Comparison of ENCODE assay signal across 8 cellular contexts in genomic region chr1:183636783-183637182, GRCh38. TPM values are rescaled to one million over a fixed set of nuclear protein-coding genes. Genes with fewer than 3 reads are reported as not detected.
DNase-seq lines count a peak whose midpoint lies in the region; ATAC-seq and TF ChIP-seq lines count a peak whose summit lies in the region.

No MANE protein-coding gene starts in this region.

- no peaks in the 10 kb centered on the region for H3K36me3 ChIP-seq in CD8-positive, alpha-beta T cell (ENCODE audit: insufficient read depth, low read length)
- peaks cover 2% of the 10 kb centered on the region; the same call in 1 of the 2 replicates for H3K36me3 ChIP-seq in IMR-90 (ENCODE audit: control insufficient read depth, insufficient read depth, low read length)
- H3K36me3 ChIP-seq in colonic mucosa, result no peaks in the 10 kb centered on the region

- H2BK5ac ChIP-seq in IMR-90 (ENCODE audit: low read depth, low read length, poor library complexity, severe bottlenecking), result no peak overlapping the region

- no peaks in the 10 kb centered on the region for H3K27me3 ChIP-seq in CD8-positive, alpha-beta T cell (ENCODE audit: insufficient read depth, low read length)
- H3K27me3 ChIP-seq in IMR-90 (ENCODE audit: control insufficient read depth, insufficient read depth, low read length) (no peaks in the 10 kb centered on the region), colonic mucosa (no peaks in the 10 kb centered on the region)

- in situ Hi-C loops in IMR-90 (cut with MboI; ENCODE audit: low sequenced_read_pairs), result no loop called here

- peaks cover 3% of the 10 kb centered on the region; the same call in 1 of the 2 replicates for H4K20me1 ChIP-seq in IMR-90 (ENCODE audit: insufficient read depth, low read length)

- no peak overlapping the region for H3K27ac ChIP-seq in CD8-positive, alpha-beta T cell (ENCODE audit: low read depth, low read length)
- H3K27ac ChIP-seq in IMR-90 (ENCODE audit: insufficient read depth, low read length) (no peak overlapping the region), colonic mucosa (no peak overlapping the region)

- DNase-seq in CD8-positive, alpha-beta T cell, result no peak
- DNase-seq in IMR-90 (no peak), SW 1271 (lab: John Stamatoyannopoulos, UW) (no peak), colonic mucosa (no peak)
- no peak for DNase-seq in naive thymus-derived CD8-positive, alpha-beta T cell

- TF ChIP-seq RAD21 in IMR-90 (IDR thresholded peaks at IDR 0.05; ENCODE audit: low read length), result no peak

- ATAC-seq in CD8-positive, alpha-beta T cell, result no peak
- ATAC-seq in IMR-90 (ENCODE audit: low read depth), result no peak
- ATAC-seq in naive thymus-derived CD8-positive, alpha-beta T cell, result no peak
- ATAC-seq in GM21390 (IDR thresholded peaks at IDR 0.05; ENCODE audit: unreplicated experiment), result no peak
- ATAC-seq in GM21447 (IDR thresholded peaks at IDR 0.05; ENCODE audit: unreplicated experiment), result no peak

- H4K8ac ChIP-seq in IMR-90 (ENCODE audit: low read depth in 2 of 2, low read length in 2 of 2), result no peak overlapping the region

- peak overlapping the region; percentile 100 for H3K4me3 Mint-ChIP-seq in CD8-positive, alpha-beta T cell
- H3K4me3 Mint-ChIP-seq in brain, result peak overlapping the region; percentile 99 to 100 (median 100)
- peak overlapping the region; percentile 99 to 100 (median 100) for H3K4me3 Mint-ChIP-seq in naive thymus-derived CD8-positive, alpha-beta T cell

- H2AK9ac ChIP-seq in IMR-90 (replicated peaks; ENCODE audit: low read depth, low read length, poor library complexity), result no peak overlapping the region

- no peak for TF ChIP-seq POLR2A in IMR-90 (IDR thresholded peaks at IDR 0.05; ENCODE audit: low read depth, low read length)

- H2BK15ac ChIP-seq in IMR-90 (ENCODE audit: low read depth, low read length), result no peak overlapping the region

- no peak overlapping the region for H2BK20ac ChIP-seq in IMR-90 (ENCODE audit: low read depth, low read length)

- H3K4me3 ChIP-seq in CD8-positive, alpha-beta T cell (ENCODE audit: low read depth, low read length), result no peak overlapping the region
- H3K4me3 ChIP-seq in IMR-90 (ENCODE audit: insufficient read depth, low read depth, low read length), result peak overlapping the region; percentile 79
- no peak overlapping the region for H3K4me3 ChIP-seq in colonic mucosa

- peaks cover 11% of the 10 kb centered on the region for H3K36me3 Mint-ChIP-seq in CD8-positive, alpha-beta T cell
- peaks cover 2% of the 10 kb centered on the region for H3K36me3 Mint-ChIP-seq in brain
- peaks cover 0 to 9% (median 4%) of the 10 kb centered on the region in 3 donors for H3K36me3 Mint-ChIP-seq in naive thymus-derived CD8-positive, alpha-beta T cell

- H3K4me1 ChIP-seq in CD8-positive, alpha-beta T cell (ENCODE audit: insufficient read depth, low read length), result peaks cover 23% of the 10 kb centered on the region
- H3K4me1 ChIP-seq in IMR-90 (ENCODE audit: control insufficient read depth, insufficient read depth, low read length), result no peaks in the 10 kb centered on the region
- H3K4me1 ChIP-seq in colonic mucosa, result peaks cover 15% of the 10 kb centered on the region

- TF ChIP-seq CTCF in CD8-positive, alpha-beta T cell (IDR thresholded peaks at IDR 0.05), result no peak
- TF ChIP-seq CTCF in IMR-90 (conservative IDR thresholded peaks at IDR 0.05; ENCODE audit: low read depth, low read length) (no peak), brain (conservative IDR thresholded peaks at IDR 0.05) (no peak), colonic mucosa (IDR thresholded peaks at IDR 0.05) (no peak)

- no peak overlapping the region for H3K56ac ChIP-seq in IMR-90 (ENCODE audit: extremely low read depth, insufficient read depth, low read length)

- H3K23ac ChIP-seq in IMR-90 (ENCODE audit: low read depth, low read length), result peak overlapping the region; percentile 13; the same call in 1 of the 2 replicates

- H3K79me1 ChIP-seq in IMR-90 (ENCODE audit: low read depth in 1 of 2, low read length in 2 of 2), result peaks cover 0 to 17% of the 10 kb centered on the region in 2 experiments; a peak in 3 of 4 replicates

- no peaks in the 10 kb centered on the region for H3K9me3 Mint-ChIP-seq in CD8-positive, alpha-beta T cell
- H3K9me3 Mint-ChIP-seq in brain, result no peaks in the 10 kb centered on the region
- no peaks in the 10 kb centered on the region for H3K9me3 Mint-ChIP-seq in naive thymus-derived CD8-positive, alpha-beta T cell

- peak overlapping the region; percentile 25 for H2AFZ ChIP-seq in IMR-90 (replicated peaks; ENCODE audit: low read length, poor library complexity)

- peaks cover 42% of the 10 kb centered on the region for H3K4me1 Mint-ChIP-seq in CD8-positive, alpha-beta T cell (ENCODE audit: low read depth)
- peaks cover 82% of the 10 kb centered on the region for H3K4me1 Mint-ChIP-seq in brain
- H3K4me1 Mint-ChIP-seq in naive thymus-derived CD8-positive, alpha-beta T cell, result peaks cover 16 to 46% (median 39%) of the 10 kb centered on the region in 4 donors

- H3K9ac ChIP-seq in IMR-90 (ENCODE audit: low read depth, low read length) (no peak overlapping the region; the same call in 1 of the 2 replicates), colonic mucosa (ENCODE audit: low read depth in 2 of 2, low read length in 2 of 2) (no peak overlapping the region)

- no TSS peak for BruUV-seq in IMR-90 (replicated peaks; lab: Mats Ljungman, UMichigan)

- peak overlapping the region; percentile 83 for H3K4me2 ChIP-seq in IMR-90 (ENCODE audit: low read depth, low read length)

- no peak overlapping the region for H4K5ac ChIP-seq in IMR-90 (ENCODE audit: low read depth, low read length)

- CTCF ChIA-PET in CD8-positive, alpha-beta T cell (lab: Charles Lee), result interaction anchor here (0.8 to 1.6 kb wide), 3 partner anchors 17 to 48 kb away, joined by 3 to 5 read pairs (median 3); no protein-coding TSS in a partner anchor
- CTCF ChIA-PET in IMR-90 (lab: Yijun Ruan, JAX), result interaction anchor here (1.2 kb wide), 1 partner anchor 19 kb away, joined by 4 read pairs; no protein-coding TSS in a partner anchor

- H3K18ac ChIP-seq in IMR-90 (ENCODE audit: low read depth, low read length), result no peak overlapping the region

- H3K27ac Mint-ChIP-seq in CD8-positive, alpha-beta T cell, result peak overlapping the region; percentile 99
- H3K27ac Mint-ChIP-seq in brain, result peak overlapping the region; percentile 99 to 100 (median 99)
- H3K27ac Mint-ChIP-seq in naive thymus-derived CD8-positive, alpha-beta T cell, result peak overlapping the region; percentile 96 to 99 (median 98)

- no peak overlapping the region for H3K14ac ChIP-seq in IMR-90 (replicated peaks; ENCODE audit: low read depth, low read length)

- no peak overlapping the region for H3K4ac ChIP-seq in IMR-90 (ENCODE audit: low read depth, low read length)

- no peak overlapping the region for H2BK120ac ChIP-seq in IMR-90 (ENCODE audit: low read depth, low read length)

- no peak overlapping the region for H4K91ac ChIP-seq in IMR-90 (ENCODE audit: insufficient read depth, low read depth, low read length)

- POLR2A ChIA-PET in CD8-positive, alpha-beta T cell (lab: Charles Lee), result interaction anchor here (0.8 kb wide), 1 partner anchor 171 kb away, joined by 3 read pairs; no protein-coding TSS in a partner anchor
- POLR2A ChIA-PET in IMR-90 (lab: Charles Lee; ENCODE audit: unreplicated experiment), result no interaction called here
- POLR2A ChIA-PET in naive thymus-derived CD8-positive, alpha-beta T cell (lab: Charles Lee), result no interaction called here

- no peak overlapping the region for H2AK5ac ChIP-seq in IMR-90 (ENCODE audit: low read depth, low read length)

- WGBS in IMR-90 (ENCODE audit: extremely low coverage in 2 of 2, insufficient read length in 1 of 2), 2 experiments, result no CpG with 5 or more reads among the region's 5 CpGs

- H3K27me3 Mint-ChIP-seq in CD8-positive, alpha-beta T cell (ENCODE audit: low read depth), result no peaks in the 10 kb centered on the region
- peaks cover 19% of the 10 kb centered on the region for H3K27me3 Mint-ChIP-seq in brain
- H3K27me3 Mint-ChIP-seq in naive thymus-derived CD8-positive, alpha-beta T cell, result peaks cover 0 to 2% (median 0%) of the 10 kb centered on the region in 5 donors

- H3K9me1 ChIP-seq in IMR-90 (ENCODE audit: insufficient read depth, low read length), result no peaks in the 10 kb centered on the region

- dilution Hi-C loops in IMR-90 (cut with HindIII; ENCODE audit: low sequenced_read_pairs, unreplicated experiment), result no loop called here

- H3K9me3 ChIP-seq in CD8-positive, alpha-beta T cell (ENCODE audit: low read length), result no peaks in the 10 kb centered on the region
- H3K9me3 ChIP-seq in IMR-90 (ENCODE audit: control insufficient read depth, insufficient read depth, low read length) (no peaks in the 10 kb centered on the region), colonic mucosa (no peaks in the 10 kb centered on the region)

- intact Hi-C loops in CD8-positive, alpha-beta T cell (cut with DNase I, micrococcal nuclease), result loop anchor here (1.0 to 10.0 kb wide), 8 partner anchors 280 to 1609 kb away; partner anchors contain the start of genes RNF2 (in 2 of the 2), SWT1 (in 2 of the 2), TRMT1L (in 2 of the 2) and C1orf21 (in 1 of the 2)
- intact Hi-C loops in IMR-90 (cut with micrococcal nuclease) (loop anchor here (10.0 kb wide), 2 partner anchors 418 to 748 kb away; partner anchors contain the start of genes C1orf21 and TSEN15), colonic mucosa (cut with DNase I) (no loop called here)

RNA-seq across cellular contexts. Expression of gene ARPC5, which starts 1.2 kb away (rescaled TPM):
- total RNA-seq in CD8-positive, alpha-beta T cell, result 10 to 100 TPM; 14.2 to 17.1 TPM
- total RNA-seq in IMR-90 (2012; rRNA removed) (212 and 361 TPM in 2 replicates), colonic mucosa (100 to 1,000 TPM; 147 to 189 TPM)
- polyA plus RNA-seq in IMR-90 (2012; rRNA removed) (91.0 and 132 TPM in 2 replicates), brain (ENCODE audit: insufficient read depth, low read depth, low replicate concordance) (150 TPM)
- polyA plus RNA-seq in IMR-90 (2012; cell fraction: cytosol; rRNA removed), result 38.8 and 57.1 TPM in 2 replicates
- 9.7 and 50.2 TPM in 2 replicates for polyA plus RNA-seq in IMR-90 (2012; cell fraction: nucleus; rRNA removed; ENCODE audit: low replicate concordance)
- 100 to 1,000 TPM in 1 of 2 experiments, 10 to 100 TPM in 1; 99.6 to 102 TPM for total RNA-seq in naive thymus-derived CD8-positive, alpha-beta T cell
- polyA plus RNA-seq in naive thymus-derived CD8-positive, alpha-beta T cell, result 100 to 1,000 TPM; 400 to 556 (median 509) TPM

RNA-seq across cellular contexts. Expression of gene APOBEC4, which starts 16.3 kb away (rescaled TPM):
- total RNA-seq in CD8-positive, alpha-beta T cell, result not detected
- not detected in 2 replicates for total RNA-seq in IMR-90 (2012; rRNA removed)
- not detected in 2 replicates for polyA plus RNA-seq in IMR-90 (2012; rRNA removed)
- not detected in 2 replicates for polyA plus RNA-seq in IMR-90 (2012; cell fraction: cytosol; rRNA removed)
- polyA plus RNA-seq in IMR-90 (2012; cell fraction: nucleus; rRNA removed; ENCODE audit: low replicate concordance), result not detected in 2 replicates
- not detected for polyA plus RNA-seq in brain (ENCODE audit: insufficient read depth, low read depth, low replicate concordance)
- total RNA-seq in naive thymus-derived CD8-positive, alpha-beta T cell, result not detected
- not detected for polyA plus RNA-seq in naive thymus-derived CD8-positive, alpha-beta T cell
- total RNA-seq in colonic mucosa, result not detected

RNA-seq across cellular contexts. Expression of gene NCF2, which starts 46.5 kb away (rescaled TPM):
- 1 to 10 TPM; 1.3 to 1.4 TPM for total RNA-seq in CD8-positive, alpha-beta T cell
- total RNA-seq in IMR-90 (2012; rRNA removed) (2.8 and 3.2 TPM in 2 replicates), colonic mucosa (1 to 10 TPM; 2.5 to 9.1 TPM)
- polyA plus RNA-seq in IMR-90 (2012; rRNA removed) (2.6 and 4.2 TPM in 2 replicates), brain (ENCODE audit: insufficient read depth, low read depth, low replicate concordance) (3.5 TPM)
- polyA plus RNA-seq in IMR-90 (2012; cell fraction: cytosol; rRNA removed), result 0.45 and 1.8 TPM in 2 replicates
- polyA plus RNA-seq in IMR-90 (2012; cell fraction: nucleus; rRNA removed; ENCODE audit: low replicate concordance), result 0.52 and 0.64 TPM in 2 replicates
- total RNA-seq in naive thymus-derived CD8-positive, alpha-beta T cell, result under 1 TPM; 0.91 to 0.99 TPM
- polyA plus RNA-seq in naive thymus-derived CD8-positive, alpha-beta T cell, result 1 to 10 TPM in 2 of 3 donors, not detected in 1; 1.2 to 3.4 TPM

Comparison
In these comparisons a context has a peak if more than half of its experiments do, and no peak if none do; other contexts are left out.
1. RNA of gene ARPC5, which starts 1.2 kb away (total RNA-seq): 212 to 361 TPM in IMR-90, 147 to 189 TPM in colonic mucosa and 99.6 to 102 TPM in naive thymus-derived CD8-positive, alpha-beta T cell; 14.2 to 17.1 TPM in CD8-positive, alpha-beta T cell; every median in the first group is over 4 times any median in the second.
2. Peak in every context shown above with its lines, with median percentiles within 50 percentile points of each other: H3K27ac Mint-ChIP-seq and H3K4me3 Mint-ChIP-seq.